ENCODE assay signal across 8 cellular contexts in the genomic region with DNA sequence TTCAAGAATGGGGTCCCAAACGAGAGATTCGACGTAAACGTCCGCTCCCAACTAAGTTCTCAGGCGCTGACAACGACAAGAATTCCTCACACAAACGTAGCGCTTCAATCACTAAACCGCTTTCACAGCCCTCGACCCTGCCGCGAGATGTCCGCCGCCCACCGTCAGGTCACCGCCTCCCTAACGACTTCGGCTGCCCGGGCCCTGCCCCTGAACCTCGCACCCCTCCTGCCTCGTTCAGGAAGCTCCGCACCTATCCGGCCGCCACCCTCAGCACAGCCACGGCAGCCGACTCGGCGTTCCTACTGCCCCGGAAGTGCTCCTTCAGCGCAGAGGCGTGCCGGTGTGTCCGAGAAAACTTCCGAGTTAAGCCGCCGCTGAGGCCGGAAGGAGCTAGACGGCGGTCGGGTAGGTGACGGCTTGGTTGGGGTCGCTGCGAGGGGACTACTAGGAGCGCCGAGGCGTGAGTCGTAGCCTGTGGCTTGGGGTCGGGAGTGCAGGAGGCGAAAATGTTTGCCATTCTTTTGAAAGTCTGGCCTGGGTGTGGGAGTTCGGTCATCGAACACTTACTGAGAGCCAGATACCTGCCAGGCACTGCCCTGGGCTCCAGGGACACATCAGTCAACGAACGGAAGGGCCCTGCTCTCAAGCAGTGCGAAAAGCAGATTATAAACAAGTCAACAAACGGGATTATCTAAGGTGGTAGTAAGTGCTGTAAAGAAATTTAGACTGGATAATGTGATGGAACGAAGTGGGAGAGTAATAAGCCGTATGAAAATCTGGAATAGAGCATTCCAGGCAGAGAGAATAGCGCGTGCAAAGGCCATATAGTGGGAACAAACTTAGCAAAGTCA. TPM values are rescaled to one million over a fixed set of nuclear protein-coding genes. Genes with fewer than 3 reads are reported as not detected.
A peak's percentile ranks its signal among the peaks of the same experiment; 100 is the strongest.
DNase-seq lines count a peak whose midpoint lies in the region; ATAC-seq and TF ChIP-seq lines count a peak whose summit lies in the region.

A gene (minus strand): TSS at position 307 of the 854 bp plus-strand sequence. CDS start 3,957 bp downstream, outside the sequence.
A gene (plus strand): TSS at position 364 of the 854 bp plus-strand sequence. CDS start 10,756 bp downstream, outside the sequence.

- H3K4me3 ChIP-seq in AG09309 (ENCODE audit: control insufficient read depth, low read depth, low read length) = peak within 1 kb of the TSS; percentile 86
- H3K4me3 ChIP-seq in cardiac fibroblast (replicated peaks in 1 of 2; ENCODE audit: low read depth in 2 of 2, low read length in 2 of 2) = peak within 1 kb of the TSS; percentile 86 to 88

- H3K4me3 Mint-ChIP-seq in activated B cell treated with CpG ODN at 0.5 μM for 24 hours = peak within 1 kb of the TSS; percentile 97
- peak within 1 kb of the TSS; percentile 95 to 98 (median 98) for H3K4me3 Mint-ChIP-seq in immature natural killer cell

- in situ Hi-C loops in GM18951 (cut with MboI; ENCODE audit: low sequenced_read_pairs, unreplicated experiment) = no loop called here

- H3K27me3 Mint-ChIP-seq in activated B cell treated with CpG ODN at 0.5 μM for 24 hours (no peaks in the 10 kb centered on the region), immature natural killer cell (ENCODE audit: low read depth in 3 of 3) (peaks cover 0 to 10% (median 9%) of the 10 kb centered on the region in 3 donors)

- H3K36me3 Mint-ChIP-seq in activated B cell treated with CpG ODN at 0.5 μM for 24 hours (ENCODE audit: low read depth) (peaks cover 16% of the 10 kb centered on the region), immature natural killer cell (peaks cover 0 to 4% (median 3%) of the 10 kb centered on the region in 3 donors)

- peak; percentile 98 for ATAC-seq in HG03175 (IDR thresholded peaks at IDR 0.05; ENCODE audit: unreplicated experiment)
- ATAC-seq in activated B cell treated with CpG ODN at 0.5 μM for 24 hours (ENCODE audit: low read depth) = peak; percentile 98

- POLR2A ChIA-PET in activated B cell treated with CpG ODN at 0.5 μM for 24 hours (lab: Charles Lee) = interaction anchor here (0.6 to 2.7 kb wide), 14 partner anchors 12 to 820 kb away, joined by 3 to 23 read pairs (median 3); a partner anchor contains a TSS

- TF ChIP-seq POLR2A in GM18951 (IDR thresholded peaks at IDR 0.05; ENCODE audit: extremely low read depth, insufficient read depth, insufficient read length) = peak; percentile 97

- intact Hi-C loops in activated B cell treated with CpG ODN at 0.5 μM for 24 hours (cut with micrococcal nuclease) = loop anchor here (1.0 to 5.0 kb wide), 6 partner anchors 151 to 903 kb away; a partner anchor contains a TSS

- peaks cover 45% of the 10 kb centered on the region for H3K4me1 Mint-ChIP-seq in activated B cell treated with CpG ODN at 0.5 μM for 24 hours
- H3K4me1 Mint-ChIP-seq in immature natural killer cell = peaks cover 49 to 63% of the 10 kb centered on the region in 2 donors

- H3K9me3 Mint-ChIP-seq in activated B cell treated with CpG ODN at 0.5 μM for 24 hours = no peaks in the 10 kb centered on the region
- H3K9me3 Mint-ChIP-seq in immature natural killer cell = no peaks in the 10 kb centered on the region

- H3K27ac Mint-ChIP-seq in activated B cell treated with CpG ODN at 0.5 μM for 24 hours (peak within 1 kb of the TSS; percentile 96), immature natural killer cell (peak within 1 kb of the TSS; percentile 95 to 99 (median 96))

- no peak for TF ChIP-seq CTCF in AG09309 (IDR thresholded peaks at IDR 0.05; ENCODE audit: control insufficient read depth, insufficient read depth, low read depth, low read length, missing control alignments)
- no peak for TF ChIP-seq CTCF in activated B cell treated with CpG ODN at 0.5 μM for 24 hours (IDR thresholded peaks at IDR 0.05)
- TF ChIP-seq CTCF in cardiac fibroblast (IDR thresholded peaks at IDR 0.05; ENCODE audit: low read depth, low read length) = no peak

- DNase-seq in AG09309 (ENCODE audit: low read depth) (peak; percentile 20), NCI-H345 (lab: John Stamatoyannopoulos, UW) (peak; percentile 93), activated B cell treated with CpG ODN at 0.5 μM for 24 hours (peak; percentile 77), cardiac fibroblast (ENCODE audit: low read depth in 2 of 2) (peak; percentile 86 to 90), immature natural killer cell (peak; percentile 86 to 89 (median 89)), smooth muscle cell of the brain vasculature (ENCODE audit: low read depth, low spot score) (peak; percentile 45)

- CTCF ChIA-PET in activated B cell treated with CpG ODN at 0.5 μM for 24 hours (lab: Charles Lee) = no interaction called here

RNA-seq across cellular contexts. Expression of the first gene that starts in this region (rescaled TPM):
- total RNA-seq in activated B cell treated with CpG ODN at 0.5 μM for 24 hours = 27.4 and 30.5 TPM in 2 replicates
- 10 to 100 TPM; 11.5 to 20.1 (median 12.7) TPM for polyA plus RNA-seq in immature natural killer cell

RNA-seq across cellular contexts. Expression of the second gene that starts in this region (rescaled TPM):
- 18.4 and 20.8 TPM in 2 replicates for total RNA-seq in activated B cell treated with CpG ODN at 0.5 μM for 24 hours
- 10 to 100 TPM in 1 of 3 donors, 1 to 10 TPM in 2; 4.6 to 14.1 (median 6.0) TPM for polyA plus RNA-seq in immature natural killer cell

Comparison
In these comparisons a context has a peak if more than half of its experiments do, and no peak if none do; other contexts are left out.
1. Peak in every context shown above with its lines: DNase-seq, ATAC-seq and H3K4me3 ChIP-seq.
2. DNase-seq: peak in every context shown above with its lines; median percentile 93 in NCI-H345; 89 in immature natural killer cell; 88 in cardiac fibroblast; 77 in activated B cell treated with CpG ODN at 0.5 μM for 24 hours; 45 in smooth muscle cell of the brain vasculature; 20 in AG09309.